8 cellular contexts compared by ENCODE assay signal in the genomic region with DNA sequence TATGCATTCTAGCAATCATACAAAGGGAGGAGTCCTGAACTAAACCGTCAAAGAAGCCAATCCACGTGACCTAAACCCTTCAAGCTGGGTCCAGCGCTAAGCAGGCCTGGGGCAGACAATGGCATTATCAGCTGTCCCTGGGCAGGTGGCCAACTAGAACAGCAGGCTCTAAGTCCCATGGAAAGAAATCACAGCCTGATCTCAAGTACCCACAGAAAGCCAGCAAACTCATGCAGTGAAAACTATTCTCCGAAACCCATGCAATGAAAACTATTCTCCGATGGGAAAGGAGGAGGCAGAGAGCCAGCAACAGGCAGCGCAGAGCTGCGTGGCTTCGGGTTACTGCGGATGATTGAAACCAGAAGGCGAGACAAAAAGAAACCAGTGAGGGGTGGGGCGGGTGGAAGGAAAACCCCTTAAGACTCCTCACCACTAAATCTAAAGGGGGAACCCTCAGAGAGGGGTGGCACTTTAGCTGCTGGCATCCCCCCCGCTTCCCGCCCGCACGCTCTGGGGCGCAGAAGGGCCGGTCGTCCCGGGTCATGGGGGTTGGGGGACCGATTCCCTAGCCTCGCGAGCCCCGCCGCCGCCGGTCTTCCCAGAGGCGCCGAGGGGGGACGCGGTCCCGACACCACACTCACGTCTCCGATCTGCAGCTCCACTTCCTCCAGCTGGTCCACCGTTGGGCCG. TPM values are rescaled to one million over a fixed set of nuclear protein-coding genes. Genes with fewer than 3 reads are reported as not detected.
DNase-seq lines count a peak whose midpoint lies in the region; ATAC-seq and TF ChIP-seq lines count a peak whose summit lies in the region.

No MANE protein-coding gene starts in this region.

- peak; percentile 88 for DNase-seq in COR-L47 (lab: John Stamatoyannopoulos, UW)
- DNase-seq in HL-60 (ENCODE audit: low read depth in 1 of 2, low spot score in 1 of 2): peak; percentile 16 to 68
- peak; percentile 92 for DNase-seq in fibroblast of pulmonary artery (ENCODE audit: low read depth)
- peak; percentile 81 for DNase-seq in natural killer cell treated with Interleukin-12 subunit alpha and Interleukin-12 subunit beta and Interleukin-15 and Interleukin-18, amount 100 ng/mL, for 72 hours (ENCODE audit: low spot score)
- peak; percentile 74 to 80 for DNase-seq in stimulated activated naive CD8-positive, alpha-beta T cell treated with anti-CD3 and anti-CD28 coated beads, Interleukin-15, amount 100 ng/mL, for 72 hours

- peaks cover 8% of the 10 kb centered on the region for H3K4me1 Mint-ChIP-seq in activated T-helper 17 cell treated with anti-CD3 and anti-CD28 coated beads, Interleukin-2, amount 50 U/mL, for 72 hours
- peaks cover 8 to 12% of the 10 kb centered on the region in 2 donors for H3K4me1 Mint-ChIP-seq in natural killer cell treated with Interleukin-12 subunit alpha and Interleukin-12 subunit beta and Interleukin-15 and Interleukin-18, amount 100 ng/mL, for 72 hours (ENCODE audit: low read depth in 2 of 2)
- peaks cover 28% of the 10 kb centered on the region for H3K4me1 Mint-ChIP-seq in stimulated activated naive CD8-positive, alpha-beta T cell treated with anti-CD3 and anti-CD28 coated beads, Interleukin-15, amount 100 ng/mL, for 72 hours

- peak overlapping the region; percentile 99 for H3K27ac Mint-ChIP-seq in activated T-helper 17 cell treated with anti-CD3 and anti-CD28 coated beads, Interleukin-2, amount 50 U/mL, for 72 hours
- H3K27ac Mint-ChIP-seq in natural killer cell treated with Interleukin-12 subunit alpha and Interleukin-12 subunit beta and Interleukin-15 and Interleukin-18, amount 100 ng/mL, for 72 hours: peak overlapping the region; percentile 78 to 89
- peak overlapping the region; percentile 99 to 100 for H3K27ac Mint-ChIP-seq in stimulated activated naive CD8-positive, alpha-beta T cell treated with anti-CD3 and anti-CD28 coated beads, Interleukin-15, amount 100 ng/mL, for 72 hours

- peak; percentile 25 for ATAC-seq in GM19455 (IDR thresholded peaks at IDR 0.05; ENCODE audit: unreplicated experiment)
- peak; percentile 34 for ATAC-seq in activated T-helper 17 cell treated with anti-CD3 and anti-CD28 coated beads, Interleukin-2, amount 50 U/mL, for 72 hours (replicated peaks)
- peak; percentile 37 to 51 for ATAC-seq in natural killer cell treated with Interleukin-12 subunit alpha and Interleukin-12 subunit beta and Interleukin-15 and Interleukin-18, amount 100 ng/mL, for 72 hours
- peak; percentile 59 for ATAC-seq in stimulated activated naive CD8-positive, alpha-beta T cell treated with anti-CD3 and anti-CD28 coated beads, Interleukin-15, amount 100 ng/mL, for 72 hours

- no peaks in the 10 kb centered on the region for H3K27me3 Mint-ChIP-seq in activated T-helper 17 cell treated with anti-CD3 and anti-CD28 coated beads, Interleukin-2, amount 50 U/mL, for 72 hours
- no peaks in the 10 kb centered on the region for H3K27me3 Mint-ChIP-seq in natural killer cell treated with Interleukin-12 subunit alpha and Interleukin-12 subunit beta and Interleukin-15 and Interleukin-18, amount 100 ng/mL, for 72 hours
- H3K27me3 Mint-ChIP-seq in stimulated activated naive CD8-positive, alpha-beta T cell treated with anti-CD3 and anti-CD28 coated beads, Interleukin-15, amount 100 ng/mL, for 72 hours: no peaks in the 10 kb centered on the region

- H3K36me3 ChIP-seq in OCI-LY1 (ENCODE audit: insufficient read depth, low read length): no peaks in the 10 kb centered on the region

- no peaks in the 10 kb centered on the region for H3K27me3 ChIP-seq in HL-60 (ENCODE audit: insufficient read depth, poor library complexity, severe bottlenecking)
- H3K27me3 ChIP-seq in OCI-LY1 (ENCODE audit: insufficient read depth, low read length): no peaks in the 10 kb centered on the region

- peaks cover 34% of the 10 kb centered on the region for H3K36me3 Mint-ChIP-seq in activated T-helper 17 cell treated with anti-CD3 and anti-CD28 coated beads, Interleukin-2, amount 50 U/mL, for 72 hours (ENCODE audit: low read depth)
- H3K36me3 Mint-ChIP-seq in natural killer cell treated with Interleukin-12 subunit alpha and Interleukin-12 subunit beta and Interleukin-15 and Interleukin-18, amount 100 ng/mL, for 72 hours: peaks cover 11% of the 10 kb centered on the region

- H3K4me3 ChIP-seq in HL-60 (replicated peaks; ENCODE audit: insufficient read depth, low read length): peak overlapping the region; percentile 95
- H3K4me3 ChIP-seq in OCI-LY1 (ENCODE audit: low read depth, low read length, poor library complexity, severe bottlenecking): peak overlapping the region; percentile 87
- H3K4me3 ChIP-seq in fibroblast of pulmonary artery (replicated peaks; ENCODE audit: low read depth, low read length): peak overlapping the region; percentile 95

- no peaks in the 10 kb centered on the region for H3K9me3 ChIP-seq in OCI-LY1 (ENCODE audit: low read length)

- H4K20me1 ChIP-seq in OCI-LY1 (ENCODE audit: insufficient read depth, low read length): no peaks in the 10 kb centered on the region

- peak overlapping the region; percentile 86 for H3K9ac ChIP-seq in OCI-LY1 (ENCODE audit: low read length)

- no peaks in the 10 kb centered on the region for H3K9me3 Mint-ChIP-seq in activated T-helper 17 cell treated with anti-CD3 and anti-CD28 coated beads, Interleukin-2, amount 50 U/mL, for 72 hours
- H3K9me3 Mint-ChIP-seq in natural killer cell treated with Interleukin-12 subunit alpha and Interleukin-12 subunit beta and Interleukin-15 and Interleukin-18, amount 100 ng/mL, for 72 hours: no peaks in the 10 kb centered on the region
- H3K9me3 Mint-ChIP-seq in stimulated activated naive CD8-positive, alpha-beta T cell treated with anti-CD3 and anti-CD28 coated beads, Interleukin-15, amount 100 ng/mL, for 72 hours: no peaks in the 10 kb centered on the region

- H2AFZ ChIP-seq in OCI-LY1 (ENCODE audit: low read length): no peak overlapping the region

- H3K4me1 ChIP-seq in OCI-LY1 (ENCODE audit: insufficient read depth, low read length, severe bottlenecking): peaks cover 23% of the 10 kb centered on the region

- TF ChIP-seq CTCF in HL-60 (IDR thresholded peaks at IDR 0.05; ENCODE audit: insufficient read depth, low read length) (no peak), OCI-LY1 (IDR thresholded peaks at IDR 0.05; ENCODE audit: low read length) (no peak), fibroblast of pulmonary artery (IDR thresholded peaks at IDR 0.05; ENCODE audit: low read length, missing control alignments) (no peak)

- H3K4me3 Mint-ChIP-seq in activated T-helper 17 cell treated with anti-CD3 and anti-CD28 coated beads, Interleukin-2, amount 50 U/mL, for 72 hours: peak overlapping the region; percentile 99
- peak overlapping the region; percentile 99 for H3K4me3 Mint-ChIP-seq in natural killer cell treated with Interleukin-12 subunit alpha and Interleukin-12 subunit beta and Interleukin-15 and Interleukin-18, amount 100 ng/mL, for 72 hours
- H3K4me3 Mint-ChIP-seq in stimulated activated naive CD8-positive, alpha-beta T cell treated with anti-CD3 and anti-CD28 coated beads, Interleukin-15, amount 100 ng/mL, for 72 hours: peak overlapping the region; percentile 95 to 98

- peak overlapping the region; percentile 86 for H3K4me2 ChIP-seq in OCI-LY1 (ENCODE audit: low read length)

- peaks cover 16% of the 10 kb centered on the region for H3K79me2 ChIP-seq in OCI-LY1 (ENCODE audit: insufficient read depth, low read length)

- H3K27ac ChIP-seq in HL-60 (replicated peaks): peak overlapping the region; percentile 92
- peak overlapping the region; percentile 72 for H3K27ac ChIP-seq in OCI-LY1 (ENCODE audit: low read depth, low read length, poor library complexity, severe bottlenecking)

- H3F3A ChIP-seq in OCI-LY1 (ENCODE audit: insufficient read depth, low read length): no peaks in the 10 kb centered on the region

- H3K9me2 ChIP-seq in OCI-LY1 (ENCODE audit: low read depth, low read length): no peaks in the 10 kb centered on the region

RNA-seq across cellular contexts. Expression of a gene that starts 0.6 kb away (rescaled TPM):
- total RNA-seq in activated T-helper 17 cell treated with anti-CD3 and anti-CD28 coated beads, Interleukin-2, amount 50 U/mL, for 72 hours: 10 to 100 TPM; 19.6 to 22.2 TPM
- 10 to 100 TPM; 12.8 to 14.5 TPM for total RNA-seq in natural killer cell treated with Interleukin-12 subunit alpha and Interleukin-12 subunit beta and Interleukin-15 and Interleukin-18, amount 100 ng/mL, for 72 hours

RNA-seq across cellular contexts. Expression of a gene that starts 1.0 kb away (rescaled TPM):
- 10 to 100 TPM; 40.8 to 47.8 TPM for total RNA-seq in activated T-helper 17 cell treated with anti-CD3 and anti-CD28 coated beads, Interleukin-2, amount 50 U/mL, for 72 hours
- total RNA-seq in natural killer cell treated with Interleukin-12 subunit alpha and Interleukin-12 subunit beta and Interleukin-15 and Interleukin-18, amount 100 ng/mL, for 72 hours: 10 to 100 TPM; 29.9 to 36.1 TPM

RNA-seq across cellular contexts. Expression of a gene that starts 52.1 kb away (rescaled TPM):
- 100 to 1,000 TPM in 1 of 2 donors, 10 to 100 TPM in 1; 54.6 to 151 TPM for total RNA-seq in activated T-helper 17 cell treated with anti-CD3 and anti-CD28 coated beads, Interleukin-2, amount 50 U/mL, for 72 hours
- 10 to 100 TPM; 32.8 to 55.6 TPM for total RNA-seq in natural killer cell treated with Interleukin-12 subunit alpha and Interleukin-12 subunit beta and Interleukin-15 and Interleukin-18, amount 100 ng/mL, for 72 hours

Comparison
In these comparisons a context has a peak if more than half of its experiments do, and no peak if none do; other contexts are left out.
1. Peak in every context shown above with its lines: DNase-seq, ATAC-seq, H3K4me3 ChIP-seq and H3K27ac ChIP-seq.
2. DNase-seq: peak in every context shown above with its lines; median percentile 92 in fibroblast of pulmonary artery; 88 in COR-L47; 81 in natural killer cell treated with Interleukin-12 subunit alpha and Interleukin-12 subunit beta and Interleukin-15 and Interleukin-18, amount 100 ng/mL, for 72 hours; 77 in stimulated activated naive CD8-positive, alpha-beta T cell treated with anti-CD3 and anti-CD28 coated beads, Interleukin-15, amount 100 ng/mL, for 72 hours; 42 in HL-60.